Comparison of ENCODE assay signal across 8 cellular contexts in genomic region chr18:5543854-5544389, GRCh38. TPM values are rescaled to one million over a fixed set of nuclear protein-coding genes. Genes with fewer than 3 reads are reported as not detected.
DNase-seq lines count a peak whose midpoint lies in the region; ATAC-seq lines count a peak whose summit lies in the region.

Gene EPB41L3, minus strand, starts transcription at chr18:5543997. Its CDS starts 54,814 bp downstream, at chr18:5489183.

- no peaks in the 10 kb centered on the region for H3K9me3 Mint-ChIP-seq in activated naive CD4-positive, alpha-beta T cell treated with anti-CD3 and anti-CD28 coated beads, Interleukin-2, amount 50 U/mL, for 72 hours

- no peaks in the 10 kb centered on the region for H3K36me3 Mint-ChIP-seq in activated naive CD4-positive, alpha-beta T cell treated with anti-CD3 and anti-CD28 coated beads, Interleukin-2, amount 50 U/mL, for 72 hours

- DNase-seq in NCI-H1694 treated with DMSO at 0.1 percent for 48 hours (lab: John Stamatoyannopoulos, UW) = peak; percentile 11
- DNase-seq in NCI-H1694 (lab: John Stamatoyannopoulos, UW) = no peak
- DNase-seq in activated naive CD4-positive, alpha-beta T cell treated with anti-CD3 and anti-CD28 coated beads, Interleukin-2, amount 50 U/mL, for 72 hours (ENCODE audit: low spot score in 2 of 2) = peak in 1 of 2 donors; percentile 24
- peak; percentile 70 for DNase-seq in left ventricle myocardium superior
- peak; percentile 86 for DNase-seq in posterior vena cava (ENCODE audit: low spot score)
- DNase-seq in HT-29 (ENCODE audit: low spot score) = no peak
- no peak for DNase-seq in NCI-H1048 (lab: John Stamatoyannopoulos, UW)

- peak within 1 kb of the TSS in 1 of 2 donors; percentile 22 for H3K27ac Mint-ChIP-seq in activated naive CD4-positive, alpha-beta T cell treated with anti-CD3 and anti-CD28 coated beads, Interleukin-2, amount 50 U/mL, for 72 hours

- intact Hi-C loops in left ventricle myocardium superior (cut with micrococcal nuclease) (no loop called here), posterior vena cava (cut with DNase I) (no loop called here)

- peak; percentile 81 to 84 for ATAC-seq in activated naive CD4-positive, alpha-beta T cell treated with anti-CD3 and anti-CD28 coated beads, Interleukin-2, amount 50 U/mL, for 72 hours
- ATAC-seq in left ventricle myocardium superior = peak; percentile 83
- ATAC-seq in HG02970 (IDR thresholded peaks at IDR 0.05; ENCODE audit: low FRiP score, unreplicated experiment) = no peak

RNA-seq across cellular contexts. Expression of gene EPB41L3, which starts in this region (rescaled TPM):
- 10 to 100 TPM in 1 of 2 donors, 1 to 10 TPM in 1; 5.4 to 15.0 TPM for total RNA-seq in activated naive CD4-positive, alpha-beta T cell treated with anti-CD3 and anti-CD28 coated beads, Interleukin-2, amount 50 U/mL, for 72 hours
- 6.8 TPM for total RNA-seq in left ventricle myocardium superior
- 10 to 100 TPM; 48.2 to 82.9 TPM for total RNA-seq in posterior vena cava
- not detected in 2 replicates for total RNA-seq in HT-29 (2014; rRNA removed; shearing (Covaris generic))

Comparison
In these comparisons a context has a peak if more than half of its experiments do, and no peak if none do; other contexts are left out.
1. DNase-seq: peak in NCI-H1694 treated with DMSO at 0.1 percent for 48 hours (single experiment), left ventricle myocardium superior (single experiment) and posterior vena cava (single experiment); none in NCI-H1694 (single experiment), HT-29 (single experiment) and NCI-H1048 (single experiment).